16 cellular contexts compared by ENCODE assay signal in genomic region chr13:30364133-30364532, GRCh38. TPM values are rescaled to one million over a fixed set of nuclear protein-coding genes. Genes with fewer than 3 reads are reported as not detected.
DNase-seq lines count a peak whose midpoint lies in the region; ATAC-seq and TF ChIP-seq lines count a peak whose summit lies in the region.
"Had no signal": no experiment of that assay in that cellular context is flagged by ENCODE, and none has a peak within 500 bp of the region (broad histone marks: within the 10 kb centered on the region; RNA-seq: fewer than 3 reads in every experiment).

No MANE protein-coding gene starts in this region.

- H3K9me3 ChIP-seq in BLaER1 treated with 17β-estradiol and CSF1 and Interleukin-3, amounts not matched to agents 10 nM and 100 nM (replicated peaks in 1 of 11): peaks cover 0 to 4% (median 0%) of the 10 kb centered on the region in 11 experiments; a peak in 4 of 22 replicates
- H3K9me3 ChIP-seq in endodermal cell (ENCODE audit: control insufficient read depth, low read length) (no peaks in the 10 kb centered on the region), left lung (no peaks in the 10 kb centered on the region)
- H3K9me3 ChIP-seq: lower lobe of right lung had no signal

- peak; percentile 36 for DNase-seq in NB4 (ENCODE audit: low read depth)
- DNase-seq in endodermal cell: no peak
- DNase-seq in nephron progenitor cell: no peak
- no peak for DNase-seq in left lung
- DNase-seq in GDM1 (lab: John Stamatoyannopoulos, UW): no peak
- DNase-seq in AG08396 (ENCODE audit: low spot score): no peak
- DNase-seq: activated CD4-positive, alpha-beta T cell treated with anti-CD3 and anti-CD28 coated beads, Interleukin-2, amount 10 ng/mL, durations not matched to agents 7 days and 5 days; anterior cingulate cortex; GOT3; lower lobe of right lung; NCI-H1092 treated with DMSO at 0.1 percent for 48 hours; PC-3 had no signal

- H3K4me3 Mint-ChIP-seq in endodermal cell: no peak overlapping the region
- no peak overlapping the region for H3K4me3 Mint-ChIP-seq in nephron progenitor cell
- H3K4me3 Mint-ChIP-seq: activated CD4-positive, alpha-beta T cell treated with anti-CD3 and anti-CD28 coated beads, Interleukin-2, amount 10 ng/mL, durations not matched to agents 7 days and 5 days; T-helper 1 cell treated with Interleukin-12 subunit alpha and Interleukin-12 subunit beta and Interleukin-4 antibody, amounts not matched to agents 30 μg/mL and 1 μg/mL, for 36 hours had no signal

- H3K4me3 ChIP-seq in BLaER1 treated with 17β-estradiol and CSF1 and Interleukin-3, amounts not matched to agents 10 nM and 100 nM: 0 out of 20 replicates have a peak overlapping the region, but pooled peaks of 1 of the 10 experiments have one; percentile 12
- no peak overlapping the region for H3K4me3 ChIP-seq in NB4 (ENCODE audit: low read depth, low read length)
- H3K4me3 ChIP-seq in endodermal cell (ENCODE audit: low read length): no peak overlapping the region
- H3K4me3 ChIP-seq in left lung: no peak overlapping the region
- H3K4me3 ChIP-seq: lower lobe of right lung had no signal

- H3K27me3 Mint-ChIP-seq in endodermal cell (ENCODE audit: insufficient read depth) (no peaks in the 10 kb centered on the region), nephron progenitor cell (ENCODE audit: low read depth, poor library complexity) (peaks cover 9% of the 10 kb centered on the region)
- H3K27me3 Mint-ChIP-seq: activated CD4-positive, alpha-beta T cell treated with anti-CD3 and anti-CD28 coated beads, Interleukin-2, amount 10 ng/mL, durations not matched to agents 7 days and 5 days had no signal

- ATAC-seq in HG02759 (IDR thresholded peaks at IDR 0.05; ENCODE audit: unreplicated experiment): no peak
- ATAC-seq in left lung: no peak
- ATAC-seq: lower lobe of right lung, PC-3 had no signal

- peak overlapping the region in 8 of 11 experiments; percentile 11 to 51 (median 33); a peak in 11 of 22 replicates for H3K9ac ChIP-seq in BLaER1 treated with 17β-estradiol and CSF1 and Interleukin-3, amounts not matched to agents 10 nM and 100 nM
- no peak overlapping the region for H3K9ac ChIP-seq in endodermal cell (ENCODE audit: extremely low read depth, low read length, poor library complexity, severe bottlenecking)

- H3K27ac Mint-ChIP-seq in endodermal cell (peak overlapping the region; percentile 77), nephron progenitor cell (peak overlapping the region; percentile 94)
- H3K27ac Mint-ChIP-seq: activated CD4-positive, alpha-beta T cell treated with anti-CD3 and anti-CD28 coated beads, Interleukin-2, amount 10 ng/mL, durations not matched to agents 7 days and 5 days; T-helper 1 cell treated with Interleukin-12 subunit alpha and Interleukin-12 subunit beta and Interleukin-4 antibody, amounts not matched to agents 30 μg/mL and 1 μg/mL, for 36 hours had no signal

- H3K4me1 ChIP-seq in BLaER1 treated with 17β-estradiol and CSF1 and Interleukin-3, amounts not matched to agents 10 nM and 100 nM: peaks cover 43 to 97% (median 91%) of the 10 kb centered on the region in 10 experiments
- H3K4me1 ChIP-seq in endodermal cell (ENCODE audit: control insufficient read depth, insufficient read depth, low read length): no peaks in the 10 kb centered on the region
- H3K4me1 ChIP-seq in left lung: peaks cover 3 to 5% of the 10 kb centered on the region in 2 donors
- H3K4me1 ChIP-seq: lower lobe of right lung had no signal

- no peaks in the 10 kb centered on the region for H4K20me1 ChIP-seq in BLaER1 treated with 17β-estradiol and CSF1 and Interleukin-3, amounts not matched to agents 10 nM and 100 nM

- no peaks in the 10 kb centered on the region for H3K9me3 Mint-ChIP-seq in endodermal cell
- H3K9me3 Mint-ChIP-seq in nephron progenitor cell: peaks cover 6% of the 10 kb centered on the region
- H3K9me3 Mint-ChIP-seq: activated CD4-positive, alpha-beta T cell treated with anti-CD3 and anti-CD28 coated beads, Interleukin-2, amount 10 ng/mL, durations not matched to agents 7 days and 5 days; T-helper 1 cell treated with Interleukin-12 subunit alpha and Interleukin-12 subunit beta and Interleukin-4 antibody, amounts not matched to agents 30 μg/mL and 1 μg/mL, for 36 hours had no signal

- H3K4me2 ChIP-seq in BLaER1 treated with 17β-estradiol and CSF1 and Interleukin-3, amounts not matched to agents 10 nM and 100 nM: peak overlapping the region; percentile 70 to 97 (median 81)

- H3K4me1 Mint-ChIP-seq in endodermal cell (peaks cover 20% of the 10 kb centered on the region), nephron progenitor cell (peaks cover 53% of the 10 kb centered on the region)

- 86 to 90% methylated on average over 3 of the region's 3 CpGs for WGBS in endodermal cell (ENCODE audit: insufficient coverage in 1 of 2, insufficient read length in 1 of 2), 2 experiments

- no peaks in the 10 kb centered on the region for H3K27me3 ChIP-seq in BLaER1 treated with 17β-estradiol and CSF1 and Interleukin-3, amounts not matched to agents 10 nM and 100 nM
- H3K27me3 ChIP-seq in endodermal cell (ENCODE audit: control insufficient read depth, insufficient read depth, low read length, poor library complexity, severe bottlenecking) (no peaks in the 10 kb centered on the region), left lung (no peaks in the 10 kb centered on the region)

- no peaks in the 10 kb centered on the region for H3K36me3 Mint-ChIP-seq in endodermal cell (ENCODE audit: low read depth)
- no peaks in the 10 kb centered on the region for H3K36me3 Mint-ChIP-seq in nephron progenitor cell (ENCODE audit: low read depth)

- intact Hi-C loops in left lung (cut with DNase I): no loop called here

- H3K36me3 ChIP-seq in BLaER1 treated with 17β-estradiol and CSF1 and Interleukin-3, amounts not matched to agents 10 nM and 100 nM: peaks cover 0 to 99% (median 27%) of the 10 kb centered on the region in 11 experiments; a peak in 14 of 22 replicates
- H3K36me3 ChIP-seq in endodermal cell (ENCODE audit: control insufficient read depth, insufficient read depth, low read length): no peaks in the 10 kb centered on the region
- no peaks in the 10 kb centered on the region for H3K36me3 ChIP-seq in left lung
- H3K36me3 ChIP-seq: lower lobe of right lung had no signal

- no peak for TF ChIP-seq POLR2A in NB4 (IDR thresholded peaks at IDR 0.05; ENCODE audit: extremely low read depth, insufficient read length)

- peak overlapping the region in 9 of 11 experiments; percentile 7 to 96 (median 71); a peak in 17 of 22 replicates for H3K27ac ChIP-seq in BLaER1 treated with 17β-estradiol and CSF1 and Interleukin-3, amounts not matched to agents 10 nM and 100 nM
- no peak overlapping the region for H3K27ac ChIP-seq in endodermal cell (ENCODE audit: low read depth, low read length)
- H3K27ac ChIP-seq in left lung: no peak overlapping the region
- H3K27ac ChIP-seq: lower lobe of right lung had no signal

- no peak for TF ChIP-seq CTCF in NB4 (IDR thresholded peaks at IDR 0.05; ENCODE audit: low read depth, low read length)
- no peak for TF ChIP-seq CTCF in endodermal cell (conservative IDR thresholded peaks at IDR 0.05)
- no peak for TF ChIP-seq CTCF in nephron progenitor cell (IDR thresholded peaks at IDR 0.05)
- no peak for TF ChIP-seq CTCF in left lung (IDR thresholded peaks at IDR 0.05)

RNA-seq across cellular contexts. Expression of gene KATNAL1, which starts 56.8 kb away (rescaled TPM):
- total RNA-seq in endodermal cell (10 to 100 TPM; 20.3 to 32.2 TPM), left lung (10 to 100 TPM; 20.8 to 24.9 TPM)
- polyA plus RNA-seq in endodermal cell (2013, experiment 1 of 2): 17.0 TPM
- polyA plus RNA-seq in endodermal cell (2013, experiment 2 of 2): 16.1 TPM

RNA-seq across cellular contexts. Expression of gene UBE2L5, which starts 58.2 kb away (rescaled TPM):
- total RNA-seq in endodermal cell (not detected), left lung (not detected)
- polyA plus RNA-seq in endodermal cell (2013, experiment 1 of 2): not detected
- polyA plus RNA-seq in endodermal cell (2013, experiment 2 of 2): not detected
- total RNA-seq: lower lobe of right lung, PC-3, ureter had no signal

Comparison
In these comparisons a context has a peak if more than half of its experiments do, and no peak if none do; other contexts are left out.
1. H3K27ac ChIP-seq: peak in BLaER1 treated with 17β-estradiol and CSF1 and Interleukin-3, amounts not matched to agents 10 nM and 100 nM (9 of 11); none in endodermal cell (single experiment) and left lung (0 of 2).